In the genomic region with DNA sequence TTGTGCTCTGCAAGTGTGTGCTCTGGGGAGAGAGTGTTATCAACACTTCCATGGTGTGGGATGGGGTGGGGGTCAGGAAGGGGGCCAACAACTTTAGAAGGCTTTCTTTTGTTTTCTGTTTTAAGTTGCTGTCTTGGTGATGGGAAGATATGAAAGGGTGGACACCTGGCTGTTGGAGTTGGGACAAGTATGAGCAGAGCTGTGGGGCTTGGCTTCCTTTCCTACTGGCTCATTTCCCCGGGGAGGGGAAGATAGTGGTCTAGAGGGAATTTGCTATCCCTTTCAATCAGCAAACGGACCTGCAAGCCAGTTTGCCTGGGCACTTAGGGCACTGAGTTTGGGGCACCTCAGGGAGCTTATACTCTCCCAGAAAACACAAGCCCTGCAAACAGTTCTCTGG, we compare ENCODE assay signal across 18 cellular contexts. TPM values are rescaled to one million over a fixed set of nuclear protein-coding genes. Genes with fewer than 3 reads are reported as not detected.
DNase-seq lines count a peak whose midpoint lies in the region; ATAC-seq, FAIRE-seq and TF ChIP-seq lines count a peak whose summit lies in the region.
"Had no signal": no experiment of that assay in that cellular context is flagged by ENCODE, and none has a peak within 500 bp of the region (broad histone marks: within the 10 kb centered on the region; RNA-seq: fewer than 3 reads in every experiment).

No MANE protein-coding gene starts in this region.

- peak overlapping the region; percentile 22 for H3K27ac Mint-ChIP-seq in neural crest cell (ENCODE audit: unreplicated experiment)
- H3K27ac Mint-ChIP-seq: CD4-positive, CD25-positive, alpha-beta regulatory T cell had no signal

- H3K4me3 ChIP-seq in BLaER1 treated with 17β-estradiol and CSF1 and Interleukin-3, amounts not matched to agents 10 nM and 100 nM = no peak overlapping the region
- H3K4me3 ChIP-seq in Panc1 (ENCODE audit: low read depth in 2 of 2, low read length in 2 of 2) = no peak overlapping the region
- no peak overlapping the region for H3K4me3 ChIP-seq in fibroblast of mammary gland (ENCODE audit: control insufficient read depth, low read depth, low read length)
- no peak overlapping the region for H3K4me3 ChIP-seq in small intestine (ENCODE audit: low read depth in 1 of 2, low read length in 2 of 2)

- no peaks in the 10 kb centered on the region for H3K9me3 ChIP-seq in BLaER1 treated with 17β-estradiol and CSF1 and Interleukin-3, amounts not matched to agents 10 nM and 100 nM (replicated peaks in 1 of 11)
- no peaks in the 10 kb centered on the region for H3K9me3 ChIP-seq in Panc1 (ENCODE audit: control insufficient read depth, insufficient read depth, low read depth, low read length)
- H3K9me3 ChIP-seq in small intestine (ENCODE audit: control insufficient read depth, low read depth) = no peaks in the 10 kb centered on the region

- DNase-seq in Panc1 (ENCODE audit: low read depth, low spot score) (no peak), fibroblast of mammary gland (ENCODE audit: low read depth) (peak; percentile 24), neural crest cell (ENCODE audit: low read depth, low spot score) (no peak), HT-29 (ENCODE audit: low spot score) (no peak), small intestine (no peak)
- no peak for DNase-seq in stimulated activated CD4-positive, alpha-beta T cell treated with anti-CD3 and anti-CD28 coated beads, Interleukin-1b, Interleukin-23, amount 100 ng/mL, for 48 hours
- no peak for DNase-seq in activated T-cell treated with anti-CD3 and anti-CD28 coated beads, Interleukin-2, amount 50 U/mL, for 48 hours
- DNase-seq: ACHN; AML-193; CD4-positive, CD25-positive, alpha-beta regulatory T cell; EL; NCI-H1417; NCI-H1930; NCI-H446; NCI-H69; OCI-M1 had no signal

- H3K4me2 ChIP-seq in BLaER1 treated with 17β-estradiol and CSF1 and Interleukin-3, amounts not matched to agents 10 nM and 100 nM = peak overlapping the region; percentile 12 to 98 (median 94); a peak in 20 of 22 replicates

- no peak for ATAC-seq in Panc1

- H3K9me3 Mint-ChIP-seq in neural crest cell = no peaks in the 10 kb centered on the region

- BruUV-seq in Panc1 (replicated peaks; lab: Mats Ljungman, UMichigan) = no TSS peak

- intact Hi-C loops in Panc1 (cut with micrococcal nuclease; ENCODE audit: unreplicated experiment) = no loop called here

- H3K27ac ChIP-seq in BLaER1 treated with 17β-estradiol and CSF1 and Interleukin-3, amounts not matched to agents 10 nM and 100 nM = no peak overlapping the region
- H3K27ac ChIP-seq in Panc1 (ENCODE audit: low read length) = peak overlapping the region; percentile 2
- no peak overlapping the region for H3K27ac ChIP-seq in small intestine (ENCODE audit: low read depth in 1 of 2, low read length in 1 of 2)

- in situ Hi-C loops in Panc1 (cut with HindIII; ENCODE audit: low pct_unique_long_range_greater_than_20kb, low sequenced_read_pairs) = no loop called here

- H3K27me3 ChIP-seq in BLaER1 treated with 17β-estradiol and CSF1 and Interleukin-3, amounts not matched to agents 10 nM and 100 nM = no peaks in the 10 kb centered on the region
- H3K27me3 ChIP-seq in Panc1 (ENCODE audit: control insufficient read depth, insufficient read depth, low read length) = no peaks in the 10 kb centered on the region
- no peaks in the 10 kb centered on the region for H3K27me3 ChIP-seq in small intestine (ENCODE audit: control insufficient read depth in 2 of 2, insufficient read depth in 2 of 2, low read length in 2 of 2)

- FAIRE-seq in small intestine (lab: Jason Lieb, UNC) = no peak
- FAIRE-seq: H1 had no signal

- TF ChIP-seq CTCF in Panc1 (IDR thresholded peaks at IDR 0.05) (no peak), fibroblast of mammary gland (conservative IDR thresholded peaks at IDR 0.05; ENCODE audit: control insufficient read depth, insufficient read depth, low read depth, low read length) (no peak), neural crest cell (conservative IDR thresholded peaks at IDR 0.05) (no peak)

- WGBS in small intestine, 3 donors = 11 to 46% (median 27%) methylated on average over 2 of the region's 2 CpGs

- no peaks in the 10 kb centered on the region for H3K36me3 Mint-ChIP-seq in neural crest cell (ENCODE audit: low read depth)
- H3K36me3 Mint-ChIP-seq: CD4-positive, CD25-positive, alpha-beta regulatory T cell had no signal

- H3K4me1 ChIP-seq in BLaER1 treated with 17β-estradiol and CSF1 and Interleukin-3, amounts not matched to agents 10 nM and 100 nM = peaks cover 58 to 82% (median 72%) of the 10 kb centered on the region in 10 experiments
- H3K4me1 ChIP-seq in Panc1 (ENCODE audit: control insufficient read depth, insufficient read depth, low read length) (peaks cover 60% of the 10 kb centered on the region), small intestine (ENCODE audit: control insufficient read depth in 2 of 2, insufficient read depth in 1 of 2, low read depth in 1 of 2, low read length in 1 of 2) (peaks cover 3 to 19% of the 10 kb centered on the region in 2 donors)

- H3K4me3 Mint-ChIP-seq in neural crest cell = peak overlapping the region; percentile 42

- peaks cover 64% of the 10 kb centered on the region for H3K4me1 Mint-ChIP-seq in neural crest cell

- peaks cover 6% of the 10 kb centered on the region for H3K27me3 Mint-ChIP-seq in neural crest cell (ENCODE audit: low read depth)

- POLR2A ChIA-PET in Panc1 (lab: Charles Lee) = no interaction called here

- H4K20me1 ChIP-seq in BLaER1 treated with 17β-estradiol and CSF1 and Interleukin-3, amounts not matched to agents 10 nM and 100 nM = no peaks in the 10 kb centered on the region

- H3K36me3 ChIP-seq in BLaER1 treated with 17β-estradiol and CSF1 and Interleukin-3, amounts not matched to agents 10 nM and 100 nM = no peaks in the 10 kb centered on the region
- no peaks in the 10 kb centered on the region for H3K36me3 ChIP-seq in Panc1 (ENCODE audit: control insufficient read depth, insufficient read depth, low read length)
- no peaks in the 10 kb centered on the region for H3K36me3 ChIP-seq in small intestine (ENCODE audit: control insufficient read depth in 2 of 2, insufficient read depth in 2 of 2, low read length in 2 of 2)

- CTCF ChIA-PET in Panc1 (lab: Charles Lee) = no interaction called here

- no peak overlapping the region for H3K9ac ChIP-seq in BLaER1 treated with 17β-estradiol and CSF1 and Interleukin-3, amounts not matched to agents 10 nM and 100 nM

RNA-seq across cellular contexts. Expression of a gene that starts 19.2 kb away (rescaled TPM):
- total RNA-seq in Panc1 (2021; ENCODE audit: unreplicated experiment) (20.4 TPM), neural crest cell (7.5 and 7.7 TPM in 2 replicates)
- polyA plus RNA-seq in Panc1 (2012; ENCODE audit: insufficient read length) = 14.2 TPM
- 53.3 and 53.7 TPM in 2 replicates for total RNA-seq in HT-29 (2014; rRNA removed; shearing (Covaris generic))
- 1 to 10 TPM; 4.5 to 7.4 (median 5.1) TPM for polyA plus RNA-seq in small intestine
